1 cellular context compared by ENCODE assay signal in genomic region chr20:41028359-41029149, GRCh38.
TF ChIP-seq lines count a peak whose summit lies in the region.

TOP1 (plus strand) TSS chr20:41028822; CDS start chr20:41029068, 246 bp downstream.

TF ChIP-seq in HEK293, 187 proteins besides CTCF, POLR2A, EP300 and RAD21 (continued from another document and continues in another):
- TF ChIP-seq ZFHX2 (tag by site-specific recombination; conservative IDR thresholded peaks at IDR 0.05): peak; percentile 63
- TF ChIP-seq ZBTB7A (tag by site-specific recombination; IDR thresholded peaks at IDR 0.05; ENCODE audit: low read depth): peak; percentile 84; the same call in 1 of the 2 replicates
- no peak for TF ChIP-seq ZNF670 (tag by site-specific recombination; IDR thresholded peaks at IDR 0.05; ENCODE audit: low read depth)
- TF ChIP-seq KLF9 (tag by site-specific recombination; IDR thresholded peaks at IDR 0.05; ENCODE audit: low read depth): peak; percentile 75
- TF ChIP-seq ZNF600 (tag by site-specific recombination; IDR thresholded peaks at IDR 0.05): 0 out of 2 replicates have a peak, but pooled peaks have one; percentile 23
- TF ChIP-seq ZNF26 (tag by site-specific recombination; IDR thresholded peaks at IDR 0.05): no peak
- peak; percentile 99 for TF ChIP-seq SP2 (tag by site-specific recombination; IDR thresholded peaks at IDR 0.05)
- TF ChIP-seq KLF10 (tag by site-specific recombination; IDR thresholded peaks at IDR 0.05): peak; percentile 57; the same call in 1 of the 2 replicates
- TF ChIP-seq ZNF398 (tag by site-specific recombination; IDR thresholded peaks at IDR 0.05): no peak
- TF ChIP-seq ZXDB (tag by site-specific recombination; IDR thresholded peaks at IDR 0.05): peak; percentile 46
- no peak for TF ChIP-seq ZNF248 (tag by site-specific recombination; IDR thresholded peaks at IDR 0.05)
- TF ChIP-seq ZNF174 (tag by site-specific recombination; IDR thresholded peaks at IDR 0.05): no peak
- TF ChIP-seq ZNF341 (tag by site-specific recombination; IDR thresholded peaks at IDR 0.05; ENCODE audit: low read depth): peak; percentile 89
- TF ChIP-seq ZNF133 (tag by site-specific recombination; IDR thresholded peaks at IDR 0.05): no peak
- 0 out of 2 replicates have a peak, but pooled peaks have one; percentile 32 for TF ChIP-seq PATZ1 (tag by site-specific recombination; IDR thresholded peaks at IDR 0.05)
- TF ChIP-seq ZNF148 (tag by site-specific recombination; IDR thresholded peaks at IDR 0.05; ENCODE audit: borderline replicate concordance): no peak
- TF ChIP-seq ZNF426 (tag by site-specific recombination; IDR thresholded peaks at IDR 0.05): no peak
- 0 out of 2 replicates have a peak, but pooled peaks have one; percentile 21 for TF ChIP-seq MEIS1 (CRISPR knock-in tag; IDR thresholded peaks at IDR 0.05; ENCODE audit: borderline replicate concordance)
- TF ChIP-seq SETDB1 (IDR thresholded peaks at IDR 0.05; ENCODE audit: insufficient read length, low read length): no peak
- no peak for TF ChIP-seq ZNF544 (tag by site-specific recombination; IDR thresholded peaks at IDR 0.05)
- TF ChIP-seq SP7 (tag by site-specific recombination; IDR thresholded peaks at IDR 0.05): no peak; the same call in 1 of the 2 replicates
- TF ChIP-seq ZNF18 (tag by site-specific recombination; IDR thresholded peaks at IDR 0.05): no peak
- peak; percentile 86 for TF ChIP-seq SP3 (tag by site-specific recombination; IDR thresholded peaks at IDR 0.05)
- TF ChIP-seq ZNF510 (tag by site-specific recombination; IDR thresholded peaks at IDR 0.05; ENCODE audit: insufficient replicate concordance): no peak
- TF ChIP-seq ZBTB8A (tag by site-specific recombination; IDR thresholded peaks at IDR 0.05): no peak
- TF ChIP-seq EGR2 (tag by site-specific recombination; IDR thresholded peaks at IDR 0.05; ENCODE audit: low read depth): peak; percentile 58
- TF ChIP-seq ZNF335 (tag by site-specific recombination; conservative IDR thresholded peaks at IDR 0.05): peak; percentile 78
- TF ChIP-seq ZNF175 (tag by site-specific recombination; IDR thresholded peaks at IDR 0.05): no peak
- no peak for TF ChIP-seq RBAK (tag by site-specific recombination; IDR thresholded peaks at IDR 0.05)
- TF ChIP-seq ZBTB10 (tag by site-specific recombination; IDR thresholded peaks at IDR 0.05): no peak
- no peak for TF ChIP-seq ZNF558 (tag by site-specific recombination; IDR thresholded peaks at IDR 0.05)
- no peak for TF ChIP-seq HOXC10 (CRISPR knock-in tag; IDR thresholded peaks at IDR 0.05)
- no peak for TF ChIP-seq MYNN (tag by site-specific recombination; IDR thresholded peaks at IDR 0.05; ENCODE audit: borderline replicate concordance)
- no peak for TF ChIP-seq ZNF580 (tag by site-specific recombination; IDR thresholded peaks at IDR 0.05)
- TF ChIP-seq PRDM1 (tag by site-specific recombination; IDR thresholded peaks at IDR 0.05): no peak
- TF ChIP-seq TSHZ1 (tag by site-specific recombination; IDR thresholded peaks at IDR 0.05; ENCODE audit: borderline replicate concordance): no peak
- no peak for TF ChIP-seq ZNF114 (tag by site-specific recombination; IDR thresholded peaks at IDR 0.05)
- no peak for TF ChIP-seq ELK4 (IDR thresholded peaks at IDR 0.05; ENCODE audit: borderline replicate concordance, low read depth, low read length)
- TF ChIP-seq ZNF629 (tag by site-specific recombination; IDR thresholded peaks at IDR 0.05): peak; percentile 81
- no peak for TF ChIP-seq ZNF777 (tag by site-specific recombination; IDR thresholded peaks at IDR 0.05; ENCODE audit: borderline replicate concordance)
- TF ChIP-seq ZBTB6 (tag by site-specific recombination; IDR thresholded peaks at IDR 0.05): 0 out of 2 replicates have a peak, but pooled peaks have one; percentile 19
- no peak for TF ChIP-seq ZNF747 (tag by site-specific recombination; IDR thresholded peaks at IDR 0.05)
- no peak for TF ChIP-seq ZNF488 (tag by site-specific recombination; IDR thresholded peaks at IDR 0.05)
